8 cellular contexts compared by ENCODE assay signal in genomic region chr15:55279746-55280351, GRCh38. TPM values are rescaled to one million over a fixed set of nuclear protein-coding genes. Genes with fewer than 3 reads are reported as not detected.
DNase-seq lines count a peak whose midpoint lies in the region; ATAC-seq and TF ChIP-seq lines count a peak whose summit lies in the region.

No MANE protein-coding gene starts in this region.

- peak; percentile 73 for DNase-seq in GM04504 (ENCODE audit: low read depth)
- peak; percentile 66 for DNase-seq in LoVo (ENCODE audit: low spot score)
- peak; percentile 34 for DNase-seq in activated T-cell treated with anti-CD3 and anti-CD28 coated beads for 4 hours
- peak; percentile 61 for DNase-seq in hepatocyte (ENCODE audit: low spot score)
- peak; percentile 71 for DNase-seq in stromal cell of bone marrow (ENCODE audit: low read depth)
- no peak for DNase-seq in NCI-H1436 (lab: John Stamatoyannopoulos, UW)
- DNase-seq in cerebellum (ENCODE audit: low spot score) = no peak

- no peak overlapping the region for H3K4me2 ChIP-seq in hepatocyte

- H3K27ac ChIP-seq in hepatocyte = peak overlapping the region; percentile 76

- H3K27me3 ChIP-seq in hepatocyte = no peaks in the 10 kb centered on the region

- no peak for TF ChIP-seq CTCF in hepatocyte (IDR thresholded peaks at IDR 0.05; ENCODE audit: poor library complexity)

- peaks cover 6% of the 10 kb centered on the region for H3K4me1 ChIP-seq in hepatocyte (ENCODE audit: insufficient read depth)

- ATAC-seq in GM21825 (IDR thresholded peaks at IDR 0.05; ENCODE audit: unreplicated experiment) = peak; percentile 83

- no peak overlapping the region for H2AFZ ChIP-seq in hepatocyte

- no peak overlapping the region for H3K4me3 ChIP-seq in hepatocyte

- 66% methylated on average over 4 of the region's 4 CpGs for WGBS in hepatocyte (ENCODE audit: low lambda C conversion rate, missing lambda C conversion rate)

- H3K36me3 ChIP-seq in hepatocyte (replicated peaks; ENCODE audit: insufficient read depth, low read depth) = no peaks in the 10 kb centered on the region

- H3K9me3 ChIP-seq in hepatocyte (ENCODE audit: low read depth) = no peaks in the 10 kb centered on the region

- H4K20me1 ChIP-seq in hepatocyte (ENCODE audit: insufficient read depth, poor library complexity, severe bottlenecking) = no peaks in the 10 kb centered on the region

- no peaks in the 10 kb centered on the region for H3K9me2 ChIP-seq in hepatocyte (replicated peaks; ENCODE audit: insufficient read depth)

- peaks cover 57% of the 10 kb centered on the region for H3K79me2 ChIP-seq in hepatocyte

RNA-seq across cellular contexts. Expression of gene RAB27A, which starts 9.8 kb away (rescaled TPM):
- 13.1 and 16.6 TPM in 2 replicates for total RNA-seq in hepatocyte
- 10.5 and 15.9 TPM in 2 replicates for polyA plus RNA-seq in hepatocyte
- 7.1 TPM for total RNA-seq in cerebellum

RNA-seq across cellular contexts. Expression of gene PIGBOS1, which starts 39.1 kb away (rescaled TPM):
- total RNA-seq in hepatocyte = 32.8 and 35.0 TPM in 2 replicates
- polyA plus RNA-seq in hepatocyte = 21.7 and 24.8 TPM in 2 replicates
- 5.6 TPM for total RNA-seq in cerebellum

RNA-seq across cellular contexts. Expression of gene PIGB, which starts 39.2 kb away (rescaled TPM):
- total RNA-seq in hepatocyte = 9.0 and 12.1 TPM in 2 replicates
- 13.5 and 16.9 TPM in 2 replicates for polyA plus RNA-seq in hepatocyte
- 12.1 TPM for total RNA-seq in cerebellum

Comparison
In these comparisons a context has a peak if more than half of its experiments do, and no peak if none do; other contexts are left out.
1. DNase-seq: peak in GM04504 (single experiment), LoVo (single experiment), activated T-cell treated with anti-CD3 and anti-CD28 coated beads for 4 hours (single experiment), hepatocyte (single experiment) and stromal cell of bone marrow (single experiment); none in NCI-H1436 (single experiment) and cerebellum (single experiment).